35 cellular contexts compared by ENCODE assay signal in genomic region chr2:7989823-7990222, GRCh38.
"Had no signal": no experiment of that assay in that cellular context is flagged by ENCODE, and none has a peak within 500 bp of the region (broad histone marks: within the 10 kb centered on the region; RNA-seq: fewer than 3 reads in every experiment).

No MANE protein-coding gene starts in this region.

- H3K9me3 ChIP-seq: MG63 had no signal

- H3K27me3 ChIP-seq: MG63 had no signal

- DNase-seq: Kasumi-1, MG63, MM.1S, MV-4-11, NCI-H1048, NCI-H1092, NCI-H1092 treated with DMSO at 0.1 percent for 48 hours, NCI-H1105, NCI-H1105 treated with DMSO at 0.1 percent for 48 hours, NCI-H1417, NCI-H1417 treated with DMSO at 0.1 percent for 48 hours, NCI-H1436, NCI-H1436 treated with DMSO at 0.1 percent for 48 hours, NCI-H146, NCI-H1694, NCI-H1694 treated with DMSO at 0.1 percent for 48 hours, NCI-H187, NCI-H187 treated with DMSO at 0.1 percent for 48 hours, NCI-H1930, NCI-H2029, NCI-H2029 treated with DMSO at 0.1 percent for 48 hours, NCI-H2081, NCI-H2081 treated with DMSO at 0.1 percent for 48 hours, NCI-H2107, NCI-H2171, NCI-H2171 treated with DMSO at 0.1 percent for 48 hours, NCI-H2227 treated with DMSO at 0.1 percent for 48 hours, NCI-H226, NCI-H345, NCI-H446, NCI-H446 treated with DMSO at 0.1 percent for 48 hours, NCI-H510A, NCI-H510A treated with DMSO at 0.1 percent for 48 hours, NCI-H524, NCI-H524 treated with DMSO at 0.1 percent for 48 hours had no signal

- H3K36me3 ChIP-seq: MG63 had no signal

- H3K4me3 ChIP-seq: MG63 had no signal
